8 cellular contexts compared by ENCODE assay signal in genomic region chr7:128672927-128673517, GRCh38. TPM values are rescaled to one million over a fixed set of nuclear protein-coding genes. Genes with fewer than 3 reads are reported as not detected.
DNase-seq lines count a peak whose midpoint lies in the region; ATAC-seq and TF ChIP-seq lines count a peak whose summit lies in the region.

No MANE protein-coding gene starts in this region.

- no peak overlapping the region for H2AFZ ChIP-seq in SU-DHL-6 (ENCODE audit: low read depth, low read length, severe bottlenecking)

- H3F3A ChIP-seq in SU-DHL-6 (ENCODE audit: insufficient read depth) = peaks cover 4% of the 10 kb centered on the region; the same call in 1 of the 2 replicates

- no peaks in the 10 kb centered on the region for H3K27me3 ChIP-seq in SU-DHL-6 (ENCODE audit: low read length)

- H3K4me1 Mint-ChIP-seq in activated CD4-positive, alpha-beta T cell treated with anti-CD3 and anti-CD28 coated beads, Interleukin-2, amount 10 ng/mL, durations not matched to agents 24 days and 14 days = no peaks in the 10 kb centered on the region

- H3K4me3 ChIP-seq in SU-DHL-6 (ENCODE audit: insufficient read depth, low read length, poor library complexity, severe bottlenecking) = no peak overlapping the region

- no peak overlapping the region for H3K27ac ChIP-seq in SU-DHL-6 (ENCODE audit: low read depth, low read length)

- no peak overlapping the region for H3K4me2 ChIP-seq in SU-DHL-6 (ENCODE audit: low read depth, low read length, poor library complexity, severe bottlenecking)

- peaks cover 13% of the 10 kb centered on the region for H3K27me3 Mint-ChIP-seq in activated CD4-positive, alpha-beta T cell treated with anti-CD3 and anti-CD28 coated beads, Interleukin-2, amount 10 ng/mL, durations not matched to agents 24 days and 14 days

- ATAC-seq in sciatic nerve (peak; percentile 44), HG02885 (IDR thresholded peaks at IDR 0.05; ENCODE audit: poor library complexity, unreplicated experiment) (no peak), HG03135 (IDR thresholded peaks at IDR 0.05; ENCODE audit: unreplicated experiment) (no peak)

- H3K9me3 Mint-ChIP-seq in activated CD4-positive, alpha-beta T cell treated with anti-CD3 and anti-CD28 coated beads, Interleukin-2, amount 10 ng/mL, durations not matched to agents 24 days and 14 days = no peaks in the 10 kb centered on the region

- DNase-seq in activated CD4-positive, alpha-beta T cell treated with anti-CD3 and anti-CD28 coated beads, Interleukin-2, amount 10 ng/mL, durations not matched to agents 24 days and 14 days = peak; percentile 66
- no peak for DNase-seq in activated CD4-positive, alpha-beta T cell treated with anti-CD3 and anti-CD28 coated beads for 4 hours
- DNase-seq in fibroblast of the conjunctiva (ENCODE audit: low read depth) = peak; percentile 5
- peak; percentile 46 for DNase-seq in sciatic nerve (ENCODE audit: low spot score)
- DNase-seq in activated CD4-positive, CD25-positive, alpha-beta regulatory T cell (lab: John Stamatoyannopoulos, UW) = no peak

- no peaks in the 10 kb centered on the region for H4K20me1 ChIP-seq in SU-DHL-6 (ENCODE audit: low read depth, low read length)

- TF ChIP-seq CTCF in SU-DHL-6 (IDR thresholded peaks at IDR 0.05; ENCODE audit: insufficient read depth, low read length, poor library complexity, severe bottlenecking) = peak; percentile 51

- no peaks in the 10 kb centered on the region for H3K36me3 ChIP-seq in SU-DHL-6 (ENCODE audit: low read length)

- H3K9me3 ChIP-seq in SU-DHL-6 (ENCODE audit: insufficient read depth, low read length) = no peaks in the 10 kb centered on the region

- H3K79me2 ChIP-seq in SU-DHL-6 (ENCODE audit: insufficient read depth, low read length) = no peaks in the 10 kb centered on the region

- intact Hi-C loops in activated CD4-positive, alpha-beta T cell treated with anti-CD3 and anti-CD28 coated beads, Interleukin-2, amount 10 ng/mL, durations not matched to agents 24 days and 14 days (cut with micrococcal nuclease) = loop anchor here (2.0 kb wide), 1 partner anchor 210 kb away; no protein-coding TSS in a partner anchor
- intact Hi-C loops in sciatic nerve (cut with DNase I) = no loop called here

- no peak overlapping the region for H3K27ac Mint-ChIP-seq in activated CD4-positive, alpha-beta T cell treated with anti-CD3 and anti-CD28 coated beads, Interleukin-2, amount 10 ng/mL, durations not matched to agents 24 days and 14 days

- H3K9me2 ChIP-seq in SU-DHL-6 (replicated peaks; ENCODE audit: insufficient read depth, low read length) = no peaks in the 10 kb centered on the region

- no peak overlapping the region for H3K9ac ChIP-seq in SU-DHL-6 (ENCODE audit: low read length)

- H3K36me3 Mint-ChIP-seq in activated CD4-positive, alpha-beta T cell treated with anti-CD3 and anti-CD28 coated beads, Interleukin-2, amount 10 ng/mL, durations not matched to agents 24 days and 14 days (ENCODE audit: low read depth) = no peaks in the 10 kb centered on the region

- H3K4me3 Mint-ChIP-seq in activated CD4-positive, alpha-beta T cell treated with anti-CD3 and anti-CD28 coated beads, Interleukin-2, amount 10 ng/mL, durations not matched to agents 24 days and 14 days = no peak overlapping the region

RNA-seq across cellular contexts. Expression of gene GARIN1A, which starts 0.9 kb away (rescaled TPM):
- total RNA-seq in activated CD4-positive, alpha-beta T cell treated with anti-CD3 and anti-CD28 coated beads, Interleukin-2, amount 10 ng/mL, durations not matched to agents 24 days and 14 days = 0.37 and 0.59 TPM in 2 replicates
- 8.8 TPM for total RNA-seq in sciatic nerve

Comparison
In these comparisons a context has a peak if more than half of its experiments do, and no peak if none do; other contexts are left out.
1. DNase-seq: peak in activated CD4-positive, alpha-beta T cell treated with anti-CD3 and anti-CD28 coated beads, Interleukin-2, amount 10 ng/mL, durations not matched to agents 24 days and 14 days (single experiment), fibroblast of the conjunctiva (single experiment) and sciatic nerve (single experiment); none in activated CD4-positive, alpha-beta T cell treated with anti-CD3 and anti-CD28 coated beads for 4 hours (0 of 2) and activated CD4-positive, CD25-positive, alpha-beta regulatory T cell (0 of 4).